ENCODE assay signal across 9 cellular contexts in genomic region chr5:1106385-1107166, GRCh38. TPM values are rescaled to one million over a fixed set of nuclear protein-coding genes. Genes with fewer than 3 reads are reported as not detected.
A peak's percentile ranks its signal among the peaks of the same experiment; 100 is the strongest.
DNase-seq lines count a peak whose midpoint lies in the region; ATAC-seq and TF ChIP-seq lines count a peak whose summit lies in the region.
"Had no signal": no experiment of that assay in that cellular context is flagged by ENCODE, and none has a peak within 500 bp of the region (broad histone marks: within the 10 kb centered on the region; RNA-seq: fewer than 3 reads in every experiment).

No MANE protein-coding gene starts in this region.

- DNase-seq in CD8-positive, alpha-beta memory T cell: peak in 1 of 5 donors; percentile 65
- no peak for DNase-seq in central memory CD8-positive, alpha-beta T cell (ENCODE audit: low spot score in 2 of 2)
- DNase-seq in neural progenitor cell (ENCODE audit: low spot score): no peak
- no peak for DNase-seq in GDM1 (lab: John Stamatoyannopoulos, UW)
- DNase-seq in NCI-H82 treated with DMSO at 0.1 percent for 48 hours (lab: John Stamatoyannopoulos, UW; ENCODE audit: unreplicated experiment): no peak
- DNase-seq: amniotic stem cell had no signal

- H3K79me2 ChIP-seq in OCI-LY3 (ENCODE audit: low read length): peaks cover 79% of the 10 kb centered on the region
- peaks cover 84% of the 10 kb centered on the region for H3K79me2 ChIP-seq in neural progenitor cell (ENCODE audit: low read depth)

- H3K36me3 ChIP-seq in CD8-positive, alpha-beta memory T cell (ENCODE audit: insufficient read depth, low read length): no peaks in the 10 kb centered on the region
- no peaks in the 10 kb centered on the region for H3K36me3 ChIP-seq in OCI-LY3 (replicated peaks; ENCODE audit: low read depth, low read length)
- no peaks in the 10 kb centered on the region for H3K36me3 ChIP-seq in neural progenitor cell

- H3K27me3 Mint-ChIP-seq in CD8-positive, alpha-beta memory T cell: peaks cover 2 to 14% of the 10 kb centered on the region in 2 donors
- no peaks in the 10 kb centered on the region for H3K27me3 Mint-ChIP-seq in central memory CD8-positive, alpha-beta T cell
- peaks cover 5% of the 10 kb centered on the region for H3K27me3 Mint-ChIP-seq in neural progenitor cell (ENCODE audit: insufficient read depth, low read depth)

- H2AFZ ChIP-seq in OCI-LY3 (ENCODE audit: low read depth, low read length) (no peak overlapping the region), neural progenitor cell (replicated peaks) (no peak overlapping the region)

- H4K20me1 ChIP-seq in OCI-LY3 (ENCODE audit: insufficient read depth, low read length) (peaks cover 65% of the 10 kb centered on the region), neural progenitor cell (ENCODE audit: low read depth) (peaks cover 94% of the 10 kb centered on the region)

- H3K9me3 ChIP-seq in CD8-positive, alpha-beta memory T cell (ENCODE audit: low read length): no peaks in the 10 kb centered on the region
- no peaks in the 10 kb centered on the region for H3K9me3 ChIP-seq in OCI-LY3 (ENCODE audit: insufficient read depth, low read length)
- no peaks in the 10 kb centered on the region for H3K9me3 ChIP-seq in neural progenitor cell (ENCODE audit: low read depth)

- H3K4me2 ChIP-seq in OCI-LY3 (ENCODE audit: low read length) (peak overlapping the region; percentile 82; the same call in 1 of the 2 replicates), neural progenitor cell (peak overlapping the region; percentile 0)

- H3K27me3 ChIP-seq in CD8-positive, alpha-beta memory T cell (ENCODE audit: insufficient read depth, low read length, poor library complexity, severe bottlenecking): no peaks in the 10 kb centered on the region
- H3K27me3 ChIP-seq in OCI-LY3 (ENCODE audit: low read depth, low read length): no peaks in the 10 kb centered on the region
- H3K27me3 ChIP-seq in neural progenitor cell: no peaks in the 10 kb centered on the region

- POLR2A ChIA-PET in CD8-positive, alpha-beta memory T cell (lab: Charles Lee): interaction anchor here (0.7 kb wide), 1 partner anchor 728 kb away, joined by 8 read pairs; no protein-coding TSS in a partner anchor

- peak overlapping the region in 7 of 8 donors; percentile 57 to 97 (median 95) for H3K27ac Mint-ChIP-seq in CD8-positive, alpha-beta memory T cell
- peak overlapping the region; percentile 95 for H3K27ac Mint-ChIP-seq in central memory CD8-positive, alpha-beta T cell (ENCODE audit: low read depth)
- no peak overlapping the region for H3K27ac Mint-ChIP-seq in neural progenitor cell

- H3K4me3 ChIP-seq in CD8-positive, alpha-beta memory T cell (ENCODE audit: low read length): peak overlapping the region; percentile 14
- H3K4me3 ChIP-seq in OCI-LY3 (ENCODE audit: low read length): no peak overlapping the region
- H3K4me3 ChIP-seq in neural progenitor cell: no peak overlapping the region

- H3K4me3 Mint-ChIP-seq in CD8-positive, alpha-beta memory T cell: peak overlapping the region; percentile 8 to 89 (median 73)
- H3K4me3 Mint-ChIP-seq in central memory CD8-positive, alpha-beta T cell: peak overlapping the region; percentile 83
- H3K4me3 Mint-ChIP-seq in neural progenitor cell: no peak overlapping the region

- no peaks in the 10 kb centered on the region for H3K36me3 Mint-ChIP-seq in CD8-positive, alpha-beta memory T cell
- peaks cover 10% of the 10 kb centered on the region for H3K36me3 Mint-ChIP-seq in central memory CD8-positive, alpha-beta T cell (ENCODE audit: insufficient read depth)
- no peaks in the 10 kb centered on the region for H3K36me3 Mint-ChIP-seq in neural progenitor cell

- H3F3A ChIP-seq in neural progenitor cell (ENCODE audit: low read depth): peaks cover 23% of the 10 kb centered on the region

- H3K27ac ChIP-seq in CD8-positive, alpha-beta memory T cell (ENCODE audit: low read depth, low read length): peak overlapping the region; percentile 73
- H3K27ac ChIP-seq in OCI-LY3 (ENCODE audit: low read length) (no peak overlapping the region), neural progenitor cell (no peak overlapping the region)

- TF ChIP-seq CTCF in OCI-LY3 (IDR thresholded peaks at IDR 0.05; ENCODE audit: low read depth, low read length): no peak
- no peak for TF ChIP-seq CTCF in neural progenitor cell (IDR thresholded peaks at IDR 0.05)

- peaks cover 82% of the 10 kb centered on the region for H3K4me1 ChIP-seq in CD8-positive, alpha-beta memory T cell (ENCODE audit: insufficient read depth, low read length)
- H3K4me1 ChIP-seq in OCI-LY3 (ENCODE audit: low read length): peaks cover 33% of the 10 kb centered on the region
- H3K4me1 ChIP-seq in neural progenitor cell: peaks cover 46% of the 10 kb centered on the region

- ATAC-seq in central memory CD8-positive, alpha-beta T cell (replicated peaks; ENCODE audit: extremely low read depth, poor library complexity, severe bottlenecking): no peak
- ATAC-seq in HG02642 (IDR thresholded peaks at IDR 0.05; ENCODE audit: poor library complexity, unreplicated experiment) (no peak), HG02870 (IDR thresholded peaks at IDR 0.05; ENCODE audit: unreplicated experiment) (no peak)

- H3K4me1 Mint-ChIP-seq in CD8-positive, alpha-beta memory T cell: peaks cover 12 to 69% (median 57%) of the 10 kb centered on the region in 3 donors
- H3K4me1 Mint-ChIP-seq in central memory CD8-positive, alpha-beta T cell: peaks cover 55% of the 10 kb centered on the region
- peaks cover 40% of the 10 kb centered on the region for H3K4me1 Mint-ChIP-seq in neural progenitor cell

- CTCF ChIA-PET in CD8-positive, alpha-beta memory T cell (lab: Charles Lee): interaction anchor here (0.7 kb wide), 1 partner anchor 498 kb away, joined by 6 read pairs; no protein-coding TSS in a partner anchor

- H3K9ac ChIP-seq in OCI-LY3 (ENCODE audit: low read length) (no peak overlapping the region), neural progenitor cell (no peak overlapping the region)

- no peaks in the 10 kb centered on the region for H3K9me3 Mint-ChIP-seq in CD8-positive, alpha-beta memory T cell
- H3K9me3 Mint-ChIP-seq in central memory CD8-positive, alpha-beta T cell: no peaks in the 10 kb centered on the region
- no peaks in the 10 kb centered on the region for H3K9me3 Mint-ChIP-seq in neural progenitor cell

RNA-seq across cellular contexts. Expression of gene SLC12A7, which starts 5.3 kb away (rescaled TPM):
- 1 to 10 TPM; 4.9 to 6.6 TPM for total RNA-seq in CD8-positive, alpha-beta memory T cell
- 20.0 TPM for polyA plus RNA-seq in CD8-positive, alpha-beta memory T cell
- total RNA-seq in neural progenitor cell (ENCODE audit: low replicate concordance): 7.5 and 27.3 TPM in 2 replicates
